31 cellular contexts compared by ENCODE assay signal in the genomic region with DNA sequence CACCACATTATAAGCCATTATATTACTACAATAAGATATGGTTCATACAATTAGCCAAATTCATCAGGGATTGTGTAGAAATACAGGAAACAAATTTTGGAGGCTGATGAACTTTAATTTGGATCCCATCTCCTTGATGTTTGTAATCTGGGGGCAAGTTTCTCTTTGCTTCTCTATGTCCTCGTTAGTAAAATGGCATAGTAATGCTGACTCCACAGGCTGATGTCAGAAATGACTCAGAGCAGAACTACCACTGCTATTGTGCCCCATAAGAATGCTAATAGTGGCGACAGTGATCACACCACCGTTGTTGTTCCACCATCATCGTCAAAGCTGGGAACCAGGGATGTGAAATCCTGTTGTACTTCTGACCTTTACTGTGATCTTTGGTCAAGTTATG.
DNase-seq lines count a peak whose midpoint lies in the region; ATAC-seq, FAIRE-seq and TF ChIP-seq lines count a peak whose summit lies in the region.
"Had no signal": no experiment of that assay in that cellular context is flagged by ENCODE, and none has a peak within 500 bp of the region (broad histone marks: within the 10 kb centered on the region; RNA-seq: fewer than 3 reads in every experiment).

No MANE protein-coding gene starts in this region.

- H2BK120ac ChIP-seq in trophoblast cell (ENCODE audit: insufficient read depth, low read length, poor library complexity), result no peak overlapping the region

- TF ChIP-seq CTCF in HCT116 (IDR thresholded peaks at IDR 0.05 in 2 of 3, conservative IDR thresholded peaks at IDR 0.05 in 1 of 3; ENCODE audit: borderline replicate concordance in 1 of 3, insufficient read depth in 1 of 3, low read depth in 2 of 3, low read length in 2 of 3) (no peak), fibroblast of pulmonary artery (IDR thresholded peaks at IDR 0.05; ENCODE audit: low read length, missing control alignments) (no peak), WERI-Rb-1 (IDR thresholded peaks at IDR 0.05; ENCODE audit: low read depth, low read length) (no peak)

- H3K9me2 ChIP-seq in HCT116 (ENCODE audit: insufficient read depth), result no peaks in the 10 kb centered on the region

- RAD21 ChIA-PET in HCT116 (lab: Charles Lee; ENCODE audit: low non-redundant PET in 1 of 2, low total read pairs in 2 of 2, uncharacterized antibody in 2 of 2, unreplicated experiment in 2 of 2), result no interaction called here

- H3K79me1 ChIP-seq in trophoblast cell (ENCODE audit: low read length), result no peaks in the 10 kb centered on the region

- POLR2A ChIA-PET in HCT116 (lab: Charles Lee), result no interaction called here

- intact Hi-C loops in HCT116 (cut with micrococcal nuclease), result no loop called here

- H3K23ac ChIP-seq in trophoblast cell (ENCODE audit: low read length), result no peak overlapping the region

- no peaks in the 10 kb centered on the region for H4K20me1 ChIP-seq in HCT116 (ENCODE audit: insufficient read depth)
- H4K20me1 ChIP-seq: BLaER1 treated with 17β-estradiol and CSF1 and Interleukin-3, amounts not matched to agents 10 nM and 100 nM had no signal

- CTCF ChIA-PET in HCT116 (lab: Charles Lee), result no interaction called here

- no peak overlapping the region for H4K12ac ChIP-seq in trophoblast cell (ENCODE audit: low read depth, low read length)

- H3K4me2 ChIP-seq in HCT116 (ENCODE audit: low read length) (peak overlapping the region; percentile 36), trophoblast cell (ENCODE audit: low read length) (no peak overlapping the region)
- H3K4me2 ChIP-seq: PC-9 had no signal

- FAIRE-seq in urothelium cell line (lab: Jason Lieb, UNC), result no peak
- FAIRE-seq: HTR-8/SVneo, small intestine, TTC549 had no signal

- BruUV-seq in HCT116 (replicated peaks; lab: Mats Ljungman, UMichigan), result no TSS peak

- H3K14ac ChIP-seq in trophoblast cell (ENCODE audit: low read length), result no peak overlapping the region

- H2AK5ac ChIP-seq in trophoblast cell (ENCODE audit: low read length), result no peak overlapping the region

- DNase-seq in HCT116 (ENCODE audit: low read depth, low spot score), result peak; percentile 39
- peak; percentile 67 for DNase-seq in astrocyte of the hippocampus (ENCODE audit: low read depth, low spot score)
- DNase-seq in fibroblast of pulmonary artery (ENCODE audit: low read depth), result peak; percentile 54
- peak; percentile 6 for DNase-seq in urothelium cell line (ENCODE audit: low spot score)
- no peak for DNase-seq in trophoblast cell
- no peak for DNase-seq in WERI-Rb-1
- DNase-seq: activated CD4-positive, alpha-beta T cell treated with anti-CD3 and anti-CD28 coated beads, Interleukin-2, amount 50 U/mL, for 48 hours; activated CD4-positive, CD25-positive, alpha-beta regulatory T cell treated with anti-CD3 and anti-CD28 coated beads, Interleukin-2, amount 50 U/mL, for 72 hours; activated CD8-positive, alpha-beta memory T cell treated with anti-CD3 and anti-CD28 coated beads, Interleukin-2, amount 50 U/mL, for 4 hours; activated naive CD4-positive, alpha-beta T cell; activated naive CD8-positive, alpha-beta T cell treated with anti-CD3 and anti-CD28 coated beads, Interleukin-2, amount 50 U/mL, for 24 hours; body of pancreas; Caco-2; DMS79; GDM1; glutamatergic neuron; left lung; NCI-H1092; NCI-H1694 treated with DMSO at 0.1 percent for 48 hours; NCI-H510A; PC-9; SHP77; small intestine; stimulated activated naive B cell treated with anti-CD40 and anti-IgM and Interleukin-4, amounts not matched to agents 10 μg/mL and 1 μg/mL and 100 μg/mL, for 72 hours; T-helper 17 cell had no signal

- H3K36me3 ChIP-seq in HCT116 (ENCODE audit: control insufficient read depth in 1 of 2, insufficient read depth in 2 of 2, low read length in 2 of 2) (no peaks in the 10 kb centered on the region), trophoblast cell (ENCODE audit: control insufficient read depth in 1 of 2, insufficient read depth in 2 of 2, low read length in 2 of 2) (no peaks in the 10 kb centered on the region), WERI-Rb-1 (no peaks in the 10 kb centered on the region)
- H3K36me3 ChIP-seq: BLaER1 treated with 17β-estradiol and CSF1 and Interleukin-3, amounts not matched to agents 10 nM and 100 nM; left lung; right atrium auricular region; vagina had no signal

- H3K4ac ChIP-seq in trophoblast cell (ENCODE audit: low read depth, low read length), result no peak overlapping the region

- no peak for ATAC-seq in HCT116
- no peak for ATAC-seq in GM19463 (IDR thresholded peaks at IDR 0.05; ENCODE audit: unreplicated experiment)
- ATAC-seq: activated naive CD8-positive, alpha-beta T cell treated with anti-CD3 and anti-CD28 coated beads, Interleukin-2, amount 50 U/mL, for 24 hours; body of pancreas; left lung; stimulated activated naive B cell treated with anti-CD40 and anti-IgM and Interleukin-4, amounts not matched to agents 10 μg/mL and 1 μg/mL and 100 μg/mL, for 72 hours; T-helper 17 cell had no signal

- no peak overlapping the region for H4K8ac ChIP-seq in trophoblast cell (ENCODE audit: low read depth, low read length)

- H4K91ac ChIP-seq in trophoblast cell (ENCODE audit: low read depth, low read length), result no peak overlapping the region

- no peak overlapping the region for H3K27ac ChIP-seq in HCT116 (ENCODE audit: low read depth, low read length)
- H3K27ac ChIP-seq in trophoblast cell (ENCODE audit: low read depth, low read length), result no peak overlapping the region
- H3K27ac ChIP-seq in WERI-Rb-1, result no peak overlapping the region
- H3K27ac ChIP-seq: BLaER1 treated with 17β-estradiol and CSF1 and Interleukin-3, amounts not matched to agents 10 nM and 100 nM; body of pancreas; left lung; PC-9; right atrium auricular region; vagina had no signal

- H3K4me1 ChIP-seq in HCT116 (ENCODE audit: control insufficient read depth in 1 of 2, insufficient read depth in 2 of 2, low read length in 2 of 2) (peaks cover 3 to 11% of the 10 kb centered on the region in 2 experiments; a peak in 2 of 4 replicates), trophoblast cell (ENCODE audit: control insufficient read depth in 1 of 2, insufficient read depth in 2 of 2, low read length in 2 of 2) (no peaks in the 10 kb centered on the region)
- H3K4me1 ChIP-seq: body of pancreas, left lung, right atrium auricular region, vagina had no signal

- no CpG with 5 or more reads among the region's 4 CpGs for WGBS in trophoblast cell (ENCODE audit: extremely low coverage, insufficient coverage, insufficient read length)

- H3K27me3 ChIP-seq in HCT116 (ENCODE audit: insufficient read depth, low read length) (no peaks in the 10 kb centered on the region), trophoblast cell (ENCODE audit: insufficient read depth, low read length) (no peaks in the 10 kb centered on the region), WERI-Rb-1 (ENCODE audit: insufficient read depth, low read depth, severe bottlenecking) (no peaks in the 10 kb centered on the region)
- H3K27me3 ChIP-seq: BLaER1 treated with 17β-estradiol and CSF1 and Interleukin-3, amounts not matched to agents 10 nM and 100 nM; body of pancreas; left lung; right atrium auricular region; vagina had no signal

- H2BK12ac ChIP-seq in trophoblast cell (ENCODE audit: low read length), result no peak overlapping the region

- no peak overlapping the region for H2BK5ac ChIP-seq in trophoblast cell (ENCODE audit: low read depth, low read length, poor library complexity)

- no peak for TF ChIP-seq POLR2A in HCT116 (IDR thresholded peaks at IDR 0.05; ENCODE audit: borderline replicate concordance, extremely low read depth, insufficient read depth, insufficient read length)

- H2AFZ ChIP-seq in HCT116 (ENCODE audit: low read depth, low read length, poor library complexity, severe bottlenecking) (peak overlapping the region; percentile 48), trophoblast cell (ENCODE audit: insufficient read depth, low read length, poor library complexity) (no peak overlapping the region)
- H2AFZ ChIP-seq: PC-9 had no signal

- no peak for TF ChIP-seq RAD21 in HCT116 (IDR thresholded peaks at IDR 0.05; ENCODE audit: low read depth)

- H3K79me2 ChIP-seq in HCT116 (ENCODE audit: insufficient read depth, low read length) (no peaks in the 10 kb centered on the region), trophoblast cell (ENCODE audit: control insufficient read depth, insufficient read depth, low read length, poor library complexity) (no peaks in the 10 kb centered on the region)

- H3K9ac ChIP-seq in HCT116 (ENCODE audit: low read length), result peak overlapping the region; percentile 35
- H3K9ac ChIP-seq in trophoblast cell (ENCODE audit: low read length), result no peak overlapping the region
- H3K9ac ChIP-seq: BLaER1 treated with 17β-estradiol and CSF1 and Interleukin-3, amounts not matched to agents 10 nM and 100 nM had no signal

- no peak overlapping the region for H3K18ac ChIP-seq in trophoblast cell (ENCODE audit: low read length)

- H3K4me3 ChIP-seq in HCT116 (replicated peaks in 1 of 2; ENCODE audit: low read depth in 1 of 2, low read length in 2 of 2) (no peak overlapping the region), fibroblast of pulmonary artery (replicated peaks; ENCODE audit: low read depth, low read length) (no peak overlapping the region), trophoblast cell (ENCODE audit: low read depth, low read length) (no peak overlapping the region), WERI-Rb-1 (ENCODE audit: low read depth, low read length) (no peak overlapping the region)
- H3K4me3 ChIP-seq: BLaER1 treated with 17β-estradiol and CSF1 and Interleukin-3, amounts not matched to agents 10 nM and 100 nM; body of pancreas; left lung; PC-9; right atrium auricular region; vagina had no signal

- no peaks in the 10 kb centered on the region for H3K9me3 ChIP-seq in HCT116 (ENCODE audit: control insufficient read depth in 1 of 2, insufficient read depth in 1 of 2, low read depth in 1 of 2, low read length in 2 of 2)
- no peaks in the 10 kb centered on the region for H3K9me3 ChIP-seq in trophoblast cell (ENCODE audit: insufficient read depth, low read depth, low read length)
- no peaks in the 10 kb centered on the region for H3K9me3 ChIP-seq in WERI-Rb-1 (ENCODE audit: severe bottlenecking)
- H3K9me3 ChIP-seq: body of pancreas, Caco-2, right atrium auricular region, vagina had no signal

TF ChIP-seq in HCT116, 20 proteins besides CTCF, POLR2A, EP300 and RAD21:
- TF ChIP-seq, protein P1, sequence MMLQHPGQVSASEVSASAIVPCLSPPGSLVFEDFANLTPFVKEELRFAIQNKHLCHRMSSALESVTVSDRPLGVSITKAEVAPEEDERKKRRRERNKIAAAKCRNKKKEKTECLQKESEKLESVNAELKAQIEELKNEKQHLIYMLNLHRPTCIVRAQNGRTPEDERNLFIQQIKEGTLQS (IDR thresholded peaks at IDR 0.05), result no peak
- TF ChIP-seq FOSL1 (IDR thresholded peaks at IDR 0.05; ENCODE audit: low read depth), result peak; percentile 58; the same call in 1 of the 2 replicates
- TF ChIP-seq ZNF274 (IDR thresholded peaks at IDR 0.05; ENCODE audit: low read depth, low read length), result no peak
- TF ChIP-seq JUND (IDR thresholded peaks at IDR 0.05), result peak; percentile 41
- no peak for TF ChIP-seq EGR1 (IDR thresholded peaks at IDR 0.05; ENCODE audit: low read depth)
- no peak for TF ChIP-seq ZFX (IDR thresholded peaks at IDR 0.05)

Comparison
In these comparisons a context has a peak if more than half of its experiments do, and no peak if none do; other contexts are left out.
1. DNase-seq: peak in HCT116 (single experiment), astrocyte of the hippocampus (single experiment), fibroblast of pulmonary artery (single experiment) and urothelium cell line (single experiment); none in trophoblast cell (0 of 2) and WERI-Rb-1 (single experiment).